ENCODE assay signal across 14 cellular contexts in the genomic region with DNA sequence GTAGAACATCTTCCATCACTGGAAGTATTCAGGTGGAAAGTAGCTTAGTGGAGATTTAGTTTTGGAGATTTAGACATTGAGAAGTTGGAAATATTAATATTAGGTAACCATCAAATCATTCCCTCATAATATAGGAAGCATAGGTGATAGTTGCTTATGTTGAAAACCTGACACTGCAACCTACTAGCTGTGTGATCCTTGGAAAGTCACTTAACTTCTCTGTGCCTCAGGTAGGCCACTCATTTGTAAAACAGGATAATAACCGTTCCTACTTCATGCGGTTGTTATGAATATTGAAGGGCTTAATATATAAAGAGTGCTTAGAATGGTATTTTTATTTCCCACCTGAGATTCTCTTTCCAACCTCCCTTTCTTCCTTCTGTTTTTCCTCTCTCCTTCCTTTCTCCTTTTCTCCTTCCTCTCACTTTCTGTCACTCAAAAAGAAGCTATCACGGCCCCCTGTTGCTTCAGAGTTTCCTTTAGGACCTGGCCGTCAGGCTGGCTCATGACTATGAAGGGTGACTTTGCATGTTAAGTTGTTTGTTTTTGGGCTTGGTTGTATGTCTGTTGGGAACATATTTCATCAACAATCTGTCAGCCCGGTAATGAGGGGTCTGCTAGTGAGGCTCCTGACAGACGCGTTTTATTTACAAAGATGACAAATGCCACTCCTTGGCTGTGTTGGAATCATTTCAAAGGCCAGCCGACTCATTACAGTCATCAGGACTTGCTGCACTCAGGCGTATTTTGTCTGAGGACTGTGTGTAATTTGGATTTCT. TPM values are rescaled to one million over a fixed set of nuclear protein-coding genes. Genes with fewer than 3 reads are reported as not detected.
A peak's percentile ranks its signal among the peaks of the same experiment; 100 is the strongest.
DNase-seq lines count a peak whose midpoint lies in the region; ATAC-seq and TF ChIP-seq lines count a peak whose summit lies in the region.
"Had no signal": no experiment of that assay in that cellular context is flagged by ENCODE, and none has a peak within 500 bp of the region (broad histone marks: within the 10 kb centered on the region; RNA-seq: fewer than 3 reads in every experiment).

No MANE protein-coding gene starts in this region.

- no peak for ATAC-seq in HG03045 (IDR thresholded peaks at IDR 0.05; ENCODE audit: unreplicated experiment)
- ATAC-seq: T-cell had no signal

- no peaks in the 10 kb centered on the region for H4K20me1 ChIP-seq in osteoblast (ENCODE audit: insufficient read depth, low read length)

- H3K4me3 ChIP-seq in astrocyte of the spinal cord (ENCODE audit: low read depth, low read length) (no peak overlapping the region), osteoblast (ENCODE audit: insufficient read depth, low read length) (no peak overlapping the region), adrenal gland (no peak overlapping the region)
- H3K4me3 ChIP-seq: HAP-1 had no signal

- DNase-seq in NCI-H510A treated with DMSO at 0.1 percent for 48 hours (lab: John Stamatoyannopoulos, UW) (peak; percentile 4), NCI-H510A (lab: John Stamatoyannopoulos, UW) (no peak), NCI-H2227 (lab: John Stamatoyannopoulos, UW; ENCODE audit: unreplicated experiment) (peak; percentile 42), astrocyte of the spinal cord (ENCODE audit: low read depth, low spot score) (peak; percentile 34), osteoblast (ENCODE audit: insufficient read length, low spot score, missing footprints) (no peak), COLO829 (ENCODE audit: low spot score) (no peak), adrenal gland (no peak)
- DNase-seq: DMS79, midbrain, NCI-H1436, T-cell had no signal

- intact Hi-C loops in adrenal gland (cut with DNase I), result no loop called here

- no peaks in the 10 kb centered on the region for H3K36me3 ChIP-seq in osteoblast (ENCODE audit: insufficient read depth, low read length)
- H3K36me3 ChIP-seq in adrenal gland (replicated peaks in 1 of 2), result no peaks in the 10 kb centered on the region
- H3K36me3 ChIP-seq: HAP-1 had no signal

- no peaks in the 10 kb centered on the region for H3K79me2 ChIP-seq in osteoblast (ENCODE audit: insufficient read depth, low read length)

- peak overlapping the region; percentile 45 for H2AFZ ChIP-seq in osteoblast (ENCODE audit: low read length)

- peaks cover under 1% of the 10 kb centered on the region for H3K9me3 ChIP-seq in osteoblast (ENCODE audit: low read depth, low read length)
- no peaks in the 10 kb centered on the region for H3K9me3 ChIP-seq in adrenal gland (replicated peaks in 1 of 3)
- H3K9me3 ChIP-seq: HAP-1 had no signal

- no peak overlapping the region for H3K27ac ChIP-seq in osteoblast (ENCODE audit: low read depth, low read length)
- no peak overlapping the region for H3K27ac ChIP-seq in adrenal gland

- peak overlapping the region; percentile 52 for H3K4me2 ChIP-seq in osteoblast (ENCODE audit: insufficient read depth, low read length)

- H3K27me3 ChIP-seq in osteoblast (ENCODE audit: insufficient read depth, low read length) (no peaks in the 10 kb centered on the region), adrenal gland (no peaks in the 10 kb centered on the region)

- TF ChIP-seq CTCF in astrocyte of the spinal cord (IDR thresholded peaks at IDR 0.05; ENCODE audit: low read depth, low read length) (no peak), osteoblast (IDR thresholded peaks at IDR 0.05; ENCODE audit: extremely low read depth, low read depth, low read length) (no peak), adrenal gland (IDR thresholded peaks at IDR 0.05) (no peak)

- H3K4me1 ChIP-seq in osteoblast (ENCODE audit: insufficient read depth, low read length), result peaks cover 8% of the 10 kb centered on the region
- H3K4me1 ChIP-seq in adrenal gland (replicated peaks in 1 of 2), result no peaks in the 10 kb centered on the region
- H3K4me1 ChIP-seq: HAP-1 had no signal

- TF ChIP-seq POLR2A in adrenal gland (IDR thresholded peaks at IDR 0.05), result no peak

- 44 to 52% (median 45%) methylated on average over 9 of the region's 9 CpGs for WGBS in adrenal gland, 4 donors

- in situ Hi-C loops in astrocyte of the spinal cord (cut with HindIII; ENCODE audit: low sequenced_read_pairs), result no loop called here

RNA-seq across cellular contexts. Expression of a gene that starts 31.0 kb away (rescaled TPM):
- total RNA-seq in osteoblast (2.7 and 6.2 TPM in 2 replicates), adrenal gland (10 to 100 TPM; 18.3 to 59.5 (median 24.3) TPM)
- polyA plus RNA-seq in adrenal gland, result 10 to 100 TPM in 1 of 3 donors, 1 to 10 TPM in 2; 3.3 to 10.9 (median 4.2) TPM
- total RNA-seq: progenitor cell of endocrine pancreas had no signal

Comparison
In these comparisons a context has a peak if more than half of its experiments do, and no peak if none do; other contexts are left out.
1. DNase-seq: peak in NCI-H510A treated with DMSO at 0.1 percent for 48 hours (single experiment), NCI-H2227 (single experiment) and astrocyte of the spinal cord (single experiment); none in NCI-H510A (single experiment), osteoblast (single experiment), COLO829 (single experiment) and adrenal gland (0 of 7).